10 cellular contexts compared by ENCODE assay signal in the genomic region with DNA sequence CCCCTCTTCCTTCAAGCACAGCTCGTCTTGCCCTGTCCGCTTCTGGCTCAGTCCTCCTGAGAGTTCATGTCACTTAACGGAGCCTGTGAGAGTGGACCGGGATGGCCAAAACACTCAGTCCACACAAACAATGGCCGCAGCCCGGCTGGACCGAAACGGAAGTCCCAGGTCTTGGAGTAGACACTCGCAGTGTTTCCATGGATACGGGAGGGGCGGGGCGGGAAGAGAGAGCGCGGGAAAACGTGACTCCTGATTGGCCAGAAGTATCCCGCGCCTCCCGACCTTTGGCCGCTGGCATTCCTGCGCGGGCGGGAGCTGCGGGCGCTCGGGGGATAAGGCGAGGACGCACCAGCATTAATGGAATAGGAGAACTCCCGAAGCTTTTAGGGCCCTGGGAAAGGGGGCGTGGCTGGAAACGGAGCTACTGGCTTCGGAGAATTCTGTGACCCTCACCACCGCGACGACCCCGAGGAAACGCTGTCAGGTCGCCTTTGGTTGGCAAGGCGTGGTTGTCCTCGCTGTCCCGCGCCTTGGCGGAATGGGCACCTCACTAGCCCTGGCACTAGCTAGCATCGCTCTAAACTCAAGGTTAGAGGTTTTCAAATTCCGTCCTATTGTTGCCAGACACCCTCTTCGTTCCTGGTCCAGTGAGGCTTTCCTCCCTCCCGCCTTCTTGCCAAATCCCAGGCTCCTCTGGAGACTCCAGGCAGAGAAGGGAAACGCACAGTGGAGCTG. TPM values are rescaled to one million over a fixed set of nuclear protein-coding genes. Genes with fewer than 3 reads are reported as not detected.
DNase-seq lines count a peak whose midpoint lies in the region; ATAC-seq, FAIRE-seq and TF ChIP-seq lines count a peak whose summit lies in the region.
"Had no signal": no experiment of that assay in that cellular context is flagged by ENCODE, and none has a peak within 500 bp of the region (broad histone marks: within the 10 kb centered on the region; RNA-seq: fewer than 3 reads in every experiment).

A gene with protein sequence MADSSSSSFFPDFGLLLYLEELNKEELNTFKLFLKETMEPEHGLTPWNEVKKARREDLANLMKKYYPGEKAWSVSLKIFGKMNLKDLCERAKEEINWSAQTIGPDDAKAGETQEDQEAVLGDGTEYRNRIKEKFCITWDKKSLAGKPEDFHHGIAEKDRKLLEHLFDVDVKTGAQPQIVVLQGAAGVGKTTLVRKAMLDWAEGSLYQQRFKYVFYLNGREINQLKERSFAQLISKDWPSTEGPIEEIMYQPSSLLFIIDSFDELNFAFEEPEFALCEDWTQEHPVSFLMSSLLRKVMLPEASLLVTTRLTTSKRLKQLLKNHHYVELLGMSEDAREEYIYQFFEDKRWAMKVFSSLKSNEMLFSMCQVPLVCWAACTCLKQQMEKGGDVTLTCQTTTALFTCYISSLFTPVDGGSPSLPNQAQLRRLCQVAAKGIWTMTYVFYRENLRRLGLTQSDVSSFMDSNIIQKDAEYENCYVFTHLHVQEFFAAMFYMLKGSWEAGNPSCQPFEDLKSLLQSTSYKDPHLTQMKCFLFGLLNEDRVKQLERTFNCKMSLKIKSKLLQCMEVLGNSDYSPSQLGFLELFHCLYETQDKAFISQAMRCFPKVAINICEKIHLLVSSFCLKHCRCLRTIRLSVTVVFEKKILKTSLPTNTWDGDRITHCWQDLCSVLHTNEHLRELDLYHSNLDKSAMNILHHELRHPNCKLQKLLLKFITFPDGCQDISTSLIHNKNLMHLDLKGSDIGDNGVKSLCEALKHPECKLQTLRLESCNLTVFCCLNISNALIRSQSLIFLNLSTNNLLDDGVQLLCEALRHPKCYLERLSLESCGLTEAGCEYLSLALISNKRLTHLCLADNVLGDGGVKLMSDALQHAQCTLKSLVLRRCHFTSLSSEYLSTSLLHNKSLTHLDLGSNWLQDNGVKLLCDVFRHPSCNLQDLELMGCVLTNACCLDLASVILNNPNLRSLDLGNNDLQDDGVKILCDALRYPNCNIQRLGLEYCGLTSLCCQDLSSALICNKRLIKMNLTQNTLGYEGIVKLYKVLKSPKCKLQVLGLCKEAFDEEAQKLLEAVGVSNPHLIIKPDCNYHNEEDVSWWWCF (plus strand): TSS at position 297 of the 735 bp plus-strand sequence. CDS start 18,108 bp downstream, outside the sequence.
A gene (minus strand): TSS at position 164 of the 735 bp plus-strand sequence. CDS start 17,511 bp downstream, outside the sequence.

- POLR2A ChIA-PET in endothelial cell of umbilical vein (lab: Charles Lee), result no interaction called here

- H3K9me1 ChIP-seq in endothelial cell of umbilical vein (replicated peaks; ENCODE audit: control insufficient read depth, extremely low read depth, insufficient read depth, low read length), result no peaks in the 10 kb centered on the region

- dilution Hi-C loops in endothelial cell of umbilical vein (cut with MboI; ENCODE audit: extremely low pct_ligation_motif_present, low sequenced_read_pairs), result no loop called here

- TF ChIP-seq POLR2A in endothelial cell of umbilical vein (IDR thresholded peaks at IDR 0.05; ENCODE audit: low read depth, low read length) (peak; percentile 31), testis (IDR thresholded peaks at IDR 0.05) (no peak)

- BruUV-seq in endothelial cell of umbilical vein (replicated peaks; lab: Mats Ljungman, UMichigan), result TSS peak; percentile 27

- H3K27ac ChIP-seq in endothelial cell of umbilical vein (ENCODE audit: insufficient read depth, low read depth, low read length) (peak within 1 kb of the TSS; percentile 19), lower lobe of right lung (peak within 1 kb of the TSS; percentile 77), testis (peak within 1 kb of the TSS; percentile 67 to 73)
- H3K27ac ChIP-seq: neutrophil had no signal

- H3K4me2 ChIP-seq in endothelial cell of umbilical vein (ENCODE audit: insufficient read depth, low read length), result peak within 1 kb of the TSS; percentile 53

- no peaks in the 10 kb centered on the region for H3K9me3 Mint-ChIP-seq in activated T-cell treated with anti-CD3 and anti-CD28 coated beads, Interleukin-2, amount 50 U/mL, for 24 hours

- H3K36me3 ChIP-seq in endothelial cell of umbilical vein (ENCODE audit: control insufficient read depth in 2 of 2, extremely low read depth in 1 of 2, insufficient read depth in 2 of 2, low read length in 2 of 2) (no peaks in the 10 kb centered on the region), lower lobe of right lung (no peaks in the 10 kb centered on the region), testis (ENCODE audit: low read depth, missing control alignments) (no peaks in the 10 kb centered on the region)
- H3K36me3 ChIP-seq: neutrophil had no signal

- ATAC-seq in SK-N-SH treated with all-trans-retinoic acid at 6 μM for 48 hours (peak; percentile 98), lower lobe of right lung (peak; percentile 99), HG02763 (IDR thresholded peaks at IDR 0.05; ENCODE audit: unreplicated experiment) (no peak)

- TF ChIP-seq CTCF in endothelial cell of umbilical vein (IDR thresholded peaks at IDR 0.05; ENCODE audit: extremely low read depth in 1 of 2, insufficient read depth in 1 of 2, low read depth in 1 of 2, low read length in 2 of 2), result no peak
- TF ChIP-seq CTCF in lower lobe of right lung (IDR thresholded peaks at IDR 0.05), result no peak
- TF ChIP-seq CTCF in testis (IDR thresholded peaks at IDR 0.05), result no peak

- H3K27ac Mint-ChIP-seq in activated T-cell treated with anti-CD3 and anti-CD28 coated beads, Interleukin-2, amount 50 U/mL, for 24 hours, result no peak within 1 kb of the TSS

- peaks cover 42% of the 10 kb centered on the region for H3K27me3 Mint-ChIP-seq in activated T-cell treated with anti-CD3 and anti-CD28 coated beads, Interleukin-2, amount 50 U/mL, for 24 hours

- H2AFZ ChIP-seq in endothelial cell of umbilical vein (ENCODE audit: low read depth, low read length), result peak within 1 kb of the TSS; percentile 99

- peak within 1 kb of the TSS; percentile 69 for H3K9ac ChIP-seq in endothelial cell of umbilical vein (replicated peaks; ENCODE audit: extremely low read depth, insufficient read depth, low read length)

- WGBS in testis, 2 donors, result 1 to 2% methylated on average over 35 to 46 of the region's 47 CpGs

- H3K4me3 Mint-ChIP-seq in activated T-cell treated with anti-CD3 and anti-CD28 coated beads, Interleukin-2, amount 50 U/mL, for 24 hours, result peak within 1 kb of the TSS; percentile 59

- peak; percentile 91 for FAIRE-seq in endothelial cell of umbilical vein (lab: Jason Lieb, UNC)

- no peak for DNase-seq in activated T-cell treated with anti-CD3 and anti-CD28 coated beads, Interleukin-2, amount 50 U/mL, for 24 hours
- no peak for DNase-seq in activated T-cell treated with anti-CD3 and anti-CD28 coated beads for 4 hours
- DNase-seq in HuH-7.5 (ENCODE audit: low spot score), result peak; percentile 48
- peak; percentile 92 for DNase-seq in endothelial cell of umbilical vein (ENCODE audit: low read depth, low spot score)
- DNase-seq in lower lobe of right lung, result peak; percentile 94
- peak; percentile 97 for DNase-seq in testis
- DNase-seq: DND-41 had no signal

- intact Hi-C loops in endothelial cell of umbilical vein (cut with micrococcal nuclease), result loop anchor here (1.0 to 5.0 kb wide), 4 partner anchors 16 to 108 kb away; a partner anchor contains a TSS
- intact Hi-C loops in lower lobe of right lung (cut with DNase I), result no loop called here
- intact Hi-C loops in testis (cut with DNase I; ENCODE audit: low total_unique reads), result no loop called here

- H3K4me3 ChIP-seq in endothelial cell of umbilical vein (replicated peaks in 1 of 3; ENCODE audit: insufficient read depth in 1 of 3, low read depth in 1 of 3, low read length in 3 of 3) (peak within 1 kb of the TSS; percentile 56 to 88 (median 85)), lower lobe of right lung (peak within 1 kb of the TSS; percentile 69), testis (peak within 1 kb of the TSS; percentile 67 to 69)

- H3K27me3 ChIP-seq in endothelial cell of umbilical vein (ENCODE audit: control insufficient read depth in 2 of 2, insufficient read depth in 2 of 2, low read length in 2 of 2) (no peaks in the 10 kb centered on the region), lower lobe of right lung (ENCODE audit: low read depth) (no peaks in the 10 kb centered on the region), testis (no peaks in the 10 kb centered on the region)

- CTCF ChIA-PET in endothelial cell of umbilical vein (lab: Charles Lee), result interaction anchor here (0.6 to 2.8 kb wide), 7 partner anchors 9 to 208 kb away, joined by 3 to 11 read pairs (median 4); no protein-coding TSS in a partner anchor

- H4K20me1 ChIP-seq in endothelial cell of umbilical vein (replicated peaks; ENCODE audit: control insufficient read depth, extremely low read depth, insufficient read depth, low read length), result no peaks in the 10 kb centered on the region

- H3K79me2 ChIP-seq in endothelial cell of umbilical vein (ENCODE audit: control insufficient read depth, insufficient read depth, low read length), result no peaks in the 10 kb centered on the region

- H3K4me1 Mint-ChIP-seq in activated T-cell treated with anti-CD3 and anti-CD28 coated beads, Interleukin-2, amount 50 U/mL, for 24 hours (ENCODE audit: low read depth), result peaks cover 8% of the 10 kb centered on the region

- no peaks in the 10 kb centered on the region for H3K36me3 Mint-ChIP-seq in activated T-cell treated with anti-CD3 and anti-CD28 coated beads, Interleukin-2, amount 50 U/mL, for 24 hours (ENCODE audit: low read depth)

- H3K9me3 ChIP-seq in endothelial cell of umbilical vein (replicated peaks; ENCODE audit: control insufficient read depth, insufficient read depth, low read length) (no peaks in the 10 kb centered on the region), lower lobe of right lung (no peaks in the 10 kb centered on the region), testis (no peaks in the 10 kb centered on the region)
- H3K9me3 ChIP-seq: neutrophil had no signal

- H3K4me1 ChIP-seq in endothelial cell of umbilical vein (ENCODE audit: control insufficient read depth, extremely low read depth, insufficient read depth, low read length), result peaks cover 11% of the 10 kb centered on the region
- H3K4me1 ChIP-seq in lower lobe of right lung, result peaks cover 12% of the 10 kb centered on the region
- H3K4me1 ChIP-seq in testis, result peaks cover 5% of the 10 kb centered on the region

RNA-seq across cellular contexts. Expression of the first gene that starts in this region (rescaled TPM):
- total RNA-seq in endothelial cell of umbilical vein (0.24 and 0.35 TPM in 2 replicates), lower lobe of right lung (not detected), testis (1 to 10 TPM; 1.6 to 2.4 TPM)
- polyA plus RNA-seq in endothelial cell of umbilical vein (0.21 and 0.26 TPM in 2 replicates), testis (ENCODE audit: insufficient read depth, low read depth, low replicate concordance) (1.2 TPM)
- 0.24 and 0.25 TPM in 2 replicates for polyA plus RNA-seq in endothelial cell of umbilical vein (2011; cell fraction: cytosol; rRNA removed)
- polyA plus RNA-seq in endothelial cell of umbilical vein (2011; cell fraction: nucleus; rRNA removed), result 0.49 and 0.57 TPM in 2 replicates
- polyA plus RNA-seq in endothelial cell of umbilical vein (2012), result 0.12 and 0.36 TPM in 2 replicates
- polyA minus RNA-seq in endothelial cell of umbilical vein, result 1.2 and 1.3 TPM in 2 replicates
- not detected for polyA minus RNA-seq in endothelial cell of umbilical vein (2011; cell fraction: cytosol; rRNA and poly(A)+ RNA removed)
- polyA minus RNA-seq in endothelial cell of umbilical vein (2011; cell fraction: nucleus; rRNA and poly(A)+ RNA removed), result 1.9 and 2.0 TPM in 2 replicates

RNA-seq across cellular contexts. Expression of the second gene that starts in this region (rescaled TPM):
- 1.7 and 2.5 TPM in 2 replicates for total RNA-seq in endothelial cell of umbilical vein
- 0.45 and 0.94 TPM in 2 replicates for polyA plus RNA-seq in endothelial cell of umbilical vein
- 0.83 and 0.94 TPM in 2 replicates for polyA plus RNA-seq in endothelial cell of umbilical vein (2011; cell fraction: cytosol; rRNA removed)
- 1.3 and 1.8 TPM in 2 replicates for polyA plus RNA-seq in endothelial cell of umbilical vein (2011; cell fraction: nucleus; rRNA removed)
- 0.63 TPM in 2 replicates for polyA plus RNA-seq in endothelial cell of umbilical vein (2012)
- 3.1 and 3.2 TPM in 2 replicates for polyA minus RNA-seq in endothelial cell of umbilical vein
- not detected for polyA minus RNA-seq in endothelial cell of umbilical vein (2011; cell fraction: cytosol; rRNA and poly(A)+ RNA removed)
- polyA minus RNA-seq in endothelial cell of umbilical vein (2011; cell fraction: nucleus; rRNA and poly(A)+ RNA removed), result 2.6 and 3.5 TPM in 2 replicates
- total RNA-seq in lower lobe of right lung, result 3.3 TPM
- 1 to 10 TPM; 7.3 to 9.9 TPM for total RNA-seq in testis
- polyA plus RNA-seq in testis (ENCODE audit: insufficient read depth, low read depth, low replicate concordance), result 8.2 TPM

Comparison
In these comparisons a context has a peak if more than half of its experiments do, and no peak if none do; other contexts are left out.
1. DNase-seq: peak in HuH-7.5 (single experiment), endothelial cell of umbilical vein (single experiment), lower lobe of right lung (single experiment) and testis (single experiment); none in activated T-cell treated with anti-CD3 and anti-CD28 coated beads, Interleukin-2, amount 50 U/mL, for 24 hours (single experiment) and activated T-cell treated with anti-CD3 and anti-CD28 coated beads for 4 hours (single experiment).
2. H3K27ac ChIP-seq: peak in every context shown above with its lines; median percentile 77 in lower lobe of right lung; 70 in testis; 19 in endothelial cell of umbilical vein.
3. Peak in every context shown above with its lines, with median percentiles within 50 percentile points of each other: H3K4me3 ChIP-seq.